ENCODE assay signal across 16 cellular contexts in genomic region chr11:134242376-134242775, GRCh38. TPM values are rescaled to one million over a fixed set of nuclear protein-coding genes. Genes with fewer than 3 reads are reported as not detected.
A peak's percentile ranks its signal among the peaks of the same experiment; 100 is the strongest.
DNase-seq lines count a peak whose midpoint lies in the region; ATAC-seq lines count a peak whose summit lies in the region.
"Had no signal": no experiment of that assay in that cellular context is flagged by ENCODE, and none has a peak within 500 bp of the region (broad histone marks: within the 10 kb centered on the region; RNA-seq: fewer than 3 reads in every experiment).

No MANE protein-coding gene starts in this region.

- H3K9me3 Mint-ChIP-seq in activated T-cell treated with anti-CD3 and anti-CD28 coated beads, Interleukin-2, amount 50 U/mL, for 24 hours = no peaks in the 10 kb centered on the region
- no peaks in the 10 kb centered on the region for H3K9me3 Mint-ChIP-seq in activated T-cell treated with anti-CD3 and anti-CD28 coated beads, Interleukin-2, amount 50 U/mL, for 72 hours
- H3K9me3 Mint-ChIP-seq in activated T-helper 17 cell treated with anti-CD3 and anti-CD28 coated beads, Interleukin-2, amount 50 U/mL, for 72 hours = no peaks in the 10 kb centered on the region
- H3K9me3 Mint-ChIP-seq: CD14-positive monocyte had no signal

- peaks cover 36 to 49% of the 10 kb centered on the region in 2 experiments for H3K36me3 ChIP-seq in trophoblast cell (ENCODE audit: control insufficient read depth in 1 of 2, insufficient read depth in 2 of 2, low read length in 2 of 2)

- no peak overlapping the region for H3K14ac ChIP-seq in trophoblast cell (ENCODE audit: low read length)

- H2AFZ ChIP-seq in trophoblast cell (ENCODE audit: insufficient read depth, low read length, poor library complexity) = no peak overlapping the region

- no peak overlapping the region for H2BK120ac ChIP-seq in trophoblast cell (ENCODE audit: insufficient read depth, low read length, poor library complexity)

- no peak overlapping the region for H3K27ac ChIP-seq in trophoblast cell (ENCODE audit: low read depth, low read length)

- H2AK5ac ChIP-seq in trophoblast cell (ENCODE audit: low read length) = no peak overlapping the region

- H3K36me3 Mint-ChIP-seq in activated T-cell treated with anti-CD3 and anti-CD28 coated beads, Interleukin-2, amount 50 U/mL, for 24 hours (ENCODE audit: low read depth) = peaks cover 84% of the 10 kb centered on the region
- peaks cover 2 to 7% of the 10 kb centered on the region in 2 donors for H3K36me3 Mint-ChIP-seq in activated T-cell treated with anti-CD3 and anti-CD28 coated beads, Interleukin-2, amount 50 U/mL, for 72 hours (ENCODE audit: insufficient read depth in 2 of 2)
- peaks cover 71% of the 10 kb centered on the region for H3K36me3 Mint-ChIP-seq in activated T-helper 17 cell treated with anti-CD3 and anti-CD28 coated beads, Interleukin-2, amount 50 U/mL, for 72 hours (ENCODE audit: low read depth)

- no peak overlapping the region for H3K4me3 Mint-ChIP-seq in activated T-cell treated with anti-CD3 and anti-CD28 coated beads, Interleukin-2, amount 50 U/mL, for 24 hours
- no peak overlapping the region for H3K4me3 Mint-ChIP-seq in activated T-cell treated with anti-CD3 and anti-CD28 coated beads, Interleukin-2, amount 50 U/mL, for 72 hours
- H3K4me3 Mint-ChIP-seq in activated T-helper 17 cell treated with anti-CD3 and anti-CD28 coated beads, Interleukin-2, amount 50 U/mL, for 72 hours = no peak overlapping the region
- H3K4me3 Mint-ChIP-seq: CD14-positive monocyte had no signal

- H3K4me3 ChIP-seq in trophoblast cell (ENCODE audit: low read depth, low read length) = no peak overlapping the region
- H3K4me3 ChIP-seq: HAP-1 had no signal

- H3K4ac ChIP-seq in trophoblast cell (ENCODE audit: low read depth, low read length) = no peak overlapping the region

- H3K18ac ChIP-seq in trophoblast cell (ENCODE audit: low read length) = no peak overlapping the region

- H3K4me1 Mint-ChIP-seq in activated T-cell treated with anti-CD3 and anti-CD28 coated beads, Interleukin-2, amount 50 U/mL, for 24 hours (ENCODE audit: low read depth) = no peaks in the 10 kb centered on the region
- no peaks in the 10 kb centered on the region for H3K4me1 Mint-ChIP-seq in activated T-cell treated with anti-CD3 and anti-CD28 coated beads, Interleukin-2, amount 50 U/mL, for 72 hours (ENCODE audit: low read depth)
- no peaks in the 10 kb centered on the region for H3K4me1 Mint-ChIP-seq in activated T-helper 17 cell treated with anti-CD3 and anti-CD28 coated beads, Interleukin-2, amount 50 U/mL, for 72 hours
- H3K4me1 Mint-ChIP-seq: CD14-positive monocyte had no signal

- H3K4me1 ChIP-seq in trophoblast cell (ENCODE audit: control insufficient read depth in 1 of 2, insufficient read depth in 2 of 2, low read length in 2 of 2) = peaks cover 2 to 8% of the 10 kb centered on the region in 2 experiments
- H3K4me1 ChIP-seq: Caco-2, HAP-1 had no signal

- no peaks in the 10 kb centered on the region for H3K79me1 ChIP-seq in trophoblast cell (ENCODE audit: low read length)

- H4K8ac ChIP-seq in trophoblast cell (ENCODE audit: low read depth, low read length) = no peak overlapping the region

- WGBS in trophoblast cell (ENCODE audit: extremely low coverage, insufficient coverage, insufficient read length) = no CpG with 5 or more reads among the region's 9 CpGs

- no peak overlapping the region for H2BK12ac ChIP-seq in trophoblast cell (ENCODE audit: low read length)

- H3K27me3 Mint-ChIP-seq in activated T-cell treated with anti-CD3 and anti-CD28 coated beads, Interleukin-2, amount 50 U/mL, for 24 hours = no peaks in the 10 kb centered on the region
- H3K27me3 Mint-ChIP-seq in activated T-cell treated with anti-CD3 and anti-CD28 coated beads, Interleukin-2, amount 50 U/mL, for 72 hours (ENCODE audit: low read depth) = no peaks in the 10 kb centered on the region
- H3K27me3 Mint-ChIP-seq in activated T-helper 17 cell treated with anti-CD3 and anti-CD28 coated beads, Interleukin-2, amount 50 U/mL, for 72 hours = no peaks in the 10 kb centered on the region

- H4K12ac ChIP-seq in trophoblast cell (ENCODE audit: low read depth, low read length) = no peak overlapping the region

- no peak overlapping the region for H4K91ac ChIP-seq in trophoblast cell (ENCODE audit: low read depth, low read length)

- H3K9me3 ChIP-seq in trophoblast cell (ENCODE audit: insufficient read depth, low read depth, low read length) = no peaks in the 10 kb centered on the region
- H3K9me3 ChIP-seq: Caco-2, HAP-1 had no signal

- H3K79me2 ChIP-seq in trophoblast cell (ENCODE audit: control insufficient read depth, insufficient read depth, low read length, poor library complexity) = no peaks in the 10 kb centered on the region

- H3K27me3 ChIP-seq in trophoblast cell (ENCODE audit: insufficient read depth, low read length) = no peaks in the 10 kb centered on the region

- no peak for DNase-seq in activated T-cell treated with anti-CD3 and anti-CD28 coated beads, Interleukin-2, amount 50 U/mL, for 24 hours
- no peak for DNase-seq in activated T-cell treated with anti-CD3 and anti-CD28 coated beads, Interleukin-2, amount 50 U/mL, for 72 hours
- peak; percentile 95 to 98 for DNase-seq in trophoblast cell
- DNase-seq in GOT3 (lab: John Stamatoyannopoulos, UW) = no peak
- DNase-seq: 8988T, IMR-90, NCI-H1417 treated with DMSO at 0.1 percent for 48 hours, NCI-H2081 treated with DMSO at 0.1 percent for 48 hours, NCI-H345, NCI-H526 treated with DMSO at 0.1 percent for 48 hours had no signal

- H3K23ac ChIP-seq in trophoblast cell (ENCODE audit: low read length) = no peak overlapping the region

- no peak overlapping the region for H3K4me2 ChIP-seq in trophoblast cell (ENCODE audit: low read length)

- H3K27ac Mint-ChIP-seq in activated T-cell treated with anti-CD3 and anti-CD28 coated beads, Interleukin-2, amount 50 U/mL, for 24 hours = peak overlapping the region; percentile 0
- no peak overlapping the region for H3K27ac Mint-ChIP-seq in activated T-cell treated with anti-CD3 and anti-CD28 coated beads, Interleukin-2, amount 50 U/mL, for 72 hours
- H3K27ac Mint-ChIP-seq in activated T-helper 17 cell treated with anti-CD3 and anti-CD28 coated beads, Interleukin-2, amount 50 U/mL, for 72 hours = peak overlapping the region; percentile 45
- H3K27ac Mint-ChIP-seq: CD14-positive monocyte had no signal

- no peak overlapping the region for H3K9ac ChIP-seq in trophoblast cell (ENCODE audit: low read length)

- H2BK5ac ChIP-seq in trophoblast cell (ENCODE audit: low read depth, low read length, poor library complexity) = no peak overlapping the region

- no peak for ATAC-seq in activated T-cell treated with anti-CD3 and anti-CD28 coated beads, Interleukin-2, amount 50 U/mL, for 72 hours (replicated peaks in 1 of 2)
- no peak for ATAC-seq in activated T-helper 17 cell treated with anti-CD3 and anti-CD28 coated beads, Interleukin-2, amount 50 U/mL, for 72 hours (replicated peaks)
- ATAC-seq in HG02973 (IDR thresholded peaks at IDR 0.05; ENCODE audit: unreplicated experiment) = no peak

RNA-seq across cellular contexts. Expression of gene THYN1, which starts 10.8 kb away (rescaled TPM):
- 10 to 100 TPM; 70.4 to 89.0 TPM for total RNA-seq in activated T-cell treated with anti-CD3 and anti-CD28 coated beads, Interleukin-2, amount 50 U/mL, for 72 hours
- 10 to 100 TPM; 72.7 to 81.0 TPM for total RNA-seq in activated T-helper 17 cell treated with anti-CD3 and anti-CD28 coated beads, Interleukin-2, amount 50 U/mL, for 72 hours
- 27.6 and 30.3 TPM in 2 replicates for polyA plus RNA-seq in trophoblast cell (2013)

RNA-seq across cellular contexts. Expression of gene ACAD8, which starts 11.0 kb away (rescaled TPM):
- 10 to 100 TPM; 21.6 to 24.0 TPM for total RNA-seq in activated T-cell treated with anti-CD3 and anti-CD28 coated beads, Interleukin-2, amount 50 U/mL, for 72 hours
- 10 to 100 TPM; 22.8 to 23.7 TPM for total RNA-seq in activated T-helper 17 cell treated with anti-CD3 and anti-CD28 coated beads, Interleukin-2, amount 50 U/mL, for 72 hours
- polyA plus RNA-seq in trophoblast cell (2013) = 9.7 and 9.9 TPM in 2 replicates

RNA-seq across cellular contexts. Expression of gene VPS26B, which starts 17.9 kb away (rescaled TPM):
- total RNA-seq in activated T-cell treated with anti-CD3 and anti-CD28 coated beads, Interleukin-2, amount 50 U/mL, for 72 hours = 10 to 100 TPM; 42.6 to 48.7 TPM
- 10 to 100 TPM; 36.6 to 40.7 TPM for total RNA-seq in activated T-helper 17 cell treated with anti-CD3 and anti-CD28 coated beads, Interleukin-2, amount 50 U/mL, for 72 hours
- 21.9 and 22.7 TPM in 2 replicates for polyA plus RNA-seq in trophoblast cell (2013)

RNA-seq across cellular contexts. Expression of gene NCAPD3, which starts 18.6 kb away (rescaled TPM):
- 10 to 100 TPM; 65.8 to 75.6 TPM for total RNA-seq in activated T-cell treated with anti-CD3 and anti-CD28 coated beads, Interleukin-2, amount 50 U/mL, for 72 hours
- total RNA-seq in activated T-helper 17 cell treated with anti-CD3 and anti-CD28 coated beads, Interleukin-2, amount 50 U/mL, for 72 hours = 100 to 1,000 TPM in 1 of 2 donors, 10 to 100 TPM in 1; 77.5 to 103 TPM
- 12.2 and 12.7 TPM in 2 replicates for polyA plus RNA-seq in trophoblast cell (2013)

RNA-seq across cellular contexts. Expression of gene GLB1L3, which starts 33.8 kb away (rescaled TPM):
- 10 to 100 TPM; 13.0 to 13.6 TPM for total RNA-seq in activated T-cell treated with anti-CD3 and anti-CD28 coated beads, Interleukin-2, amount 50 U/mL, for 72 hours
- 10 to 100 TPM; 10.9 to 15.7 TPM for total RNA-seq in activated T-helper 17 cell treated with anti-CD3 and anti-CD28 coated beads, Interleukin-2, amount 50 U/mL, for 72 hours
- polyA plus RNA-seq in trophoblast cell (2013) = not detected in 2 replicates
- total RNA-seq: Caco-2, IMR-90, LHCN-M2 had no signal
- polyA plus RNA-seq: CD14-positive monocyte, IMR-90 had no signal

Comparison
In these comparisons a context has a peak if more than half of its experiments do, and no peak if none do; other contexts are left out.
1. DNase-seq: peak in trophoblast cell (2 of 2); none in activated T-cell treated with anti-CD3 and anti-CD28 coated beads, Interleukin-2, amount 50 U/mL, for 24 hours (single experiment), activated T-cell treated with anti-CD3 and anti-CD28 coated beads, Interleukin-2, amount 50 U/mL, for 72 hours (0 of 2) and GOT3 (single experiment).